Comparison of ENCODE assay signal across 9 cellular contexts in the genomic region with DNA sequence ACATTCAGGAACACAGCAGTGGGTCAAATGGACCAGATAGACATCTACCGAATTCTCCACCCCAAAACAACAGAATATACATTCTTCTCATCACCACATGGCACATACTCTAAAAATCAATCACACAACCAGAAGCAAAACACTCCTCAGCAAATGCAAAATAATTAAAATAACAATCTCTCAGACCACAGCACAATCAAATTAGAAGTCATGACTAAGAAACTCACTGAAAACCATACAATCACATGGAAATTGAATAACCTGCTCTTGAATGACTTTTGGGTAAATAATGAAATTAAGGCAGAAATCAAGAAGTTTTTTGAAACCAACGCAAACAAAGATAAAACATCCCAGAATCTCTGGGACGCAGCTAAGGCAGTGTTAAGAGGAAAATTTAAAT. TPM values are rescaled to one million over a fixed set of nuclear protein-coding genes. Genes with fewer than 3 reads are reported as not detected.
"Had no signal": no experiment of that assay in that cellular context is flagged by ENCODE, and none has a peak within 500 bp of the region (broad histone marks: within the 10 kb centered on the region; RNA-seq: fewer than 3 reads in every experiment).

No MANE protein-coding gene starts in this region.

- DNase-seq: IMR-90, KBM-7, KG1 had no signal

- H3K27ac ChIP-seq: HL-60 had no signal

- H3K27me3 Mint-ChIP-seq: IgD-negative memory B cell had no signal

- H3K4me1 Mint-ChIP-seq: IgD-negative memory B cell had no signal

- H3K4me3 ChIP-seq: K562 had no signal

- H3K36me3 Mint-ChIP-seq: IgD-negative memory B cell had no signal

- ATAC-seq: HepG2, K562 had no signal

RNA-seq across cellular contexts. Expression of a gene that starts 49.2 kb away (rescaled TPM):
- total RNA-seq: HepG2, HT-29, HT1080, IMR-90, K562 had no signal
- polyA plus RNA-seq: HepG2, IgD-negative memory B cell, IMR-90, K562 had no signal
